ENCODE assay signal across 8 cellular contexts in genomic region chr9:136573314-136573625, GRCh38. TPM values are rescaled to one million over a fixed set of nuclear protein-coding genes. Genes with fewer than 3 reads are reported as not detected.
DNase-seq lines count a peak whose midpoint lies in the region; ATAC-seq and TF ChIP-seq lines count a peak whose summit lies in the region.
"Not testable (repeated sequence)": the region's sequence is repeated elsewhere in the genome, so short reads cannot be mapped to it uniquely, and the experiment has no call there.

No MANE protein-coding gene starts in this region.

- not testable (repeated sequence) for H3K27me3 ChIP-seq in Caco-2 (replicated peaks; ENCODE audit: control insufficient read depth, insufficient read depth, low read length); heart left ventricle; iPS-20b (ENCODE audit: insufficient read depth, low read length); neuronal stem cell (ENCODE audit: control insufficient read depth in 3 of 3, insufficient read depth in 3 of 3, low read depth in 1 of 3, low read length in 3 of 3)

- H2BK15ac ChIP-seq in neuronal stem cell (ENCODE audit: low read length) = peak overlapping the region; percentile 13

- H2BK120ac ChIP-seq in neuronal stem cell (ENCODE audit: low read depth, low read length) = not testable (repeated sequence)

- H3K9ac ChIP-seq in iPS-20b (ENCODE audit: low read depth, low read length) = peak overlapping the region; percentile 60; the same call in 1 of the 2 replicates
- H3K9ac ChIP-seq in neuronal stem cell (ENCODE audit: low read depth, low read length, poor library complexity) = not testable (repeated sequence)

- H2BK12ac ChIP-seq in neuronal stem cell (ENCODE audit: low read length) = peak overlapping the region; percentile 2

- not testable (repeated sequence) for TF ChIP-seq CTCF in Caco-2 (IDR thresholded peaks at IDR 0.05; ENCODE audit: insufficient read depth in 1 of 2, low read depth in 1 of 2, low read length in 1 of 2, severe bottlenecking in 1 of 2, unreplicated experiment in 1 of 2); brain (conservative IDR thresholded peaks at IDR 0.05); heart left ventricle (IDR thresholded peaks at IDR 0.05); natural killer cell (IDR thresholded peaks at IDR 0.05); type B pancreatic cell (conservative IDR thresholded peaks at IDR 0.05)

- CTCF ChIA-PET in Caco-2 (lab: Charles Lee) = not testable (repeated sequence)

- not testable (repeated sequence) for DNase-seq in Caco-2; natural killer cell; neuronal stem cell (ENCODE audit: low spot score); type B pancreatic cell (ENCODE audit: extremely low spot score, unreplicated experiment)
- peak in 1 of 5 donors; percentile 37 for DNase-seq in heart left ventricle

- H3K4me1 Mint-ChIP-seq in Caco-2 (ENCODE audit: low read depth, unreplicated experiment) (peaks cover 23% of the 10 kb centered on the region), brain (peaks cover 54% of the 10 kb centered on the region), natural killer cell (peaks cover 47 to 60% of the 10 kb centered on the region in 2 donors), type B pancreatic cell (ENCODE audit: unreplicated experiment) (peaks cover 29% of the 10 kb centered on the region)

- H3K4me2 ChIP-seq in neuronal stem cell (ENCODE audit: insufficient read depth, low read length, poor library complexity, severe bottlenecking) = not testable (repeated sequence)

- H4K8ac ChIP-seq in neuronal stem cell (ENCODE audit: low read depth, low read length) = not testable (repeated sequence)

- H3K9me3 Mint-ChIP-seq in Caco-2 (ENCODE audit: unreplicated experiment); brain; natural killer cell; type B pancreatic cell: not testable (repeated sequence)

- H3K36me3 ChIP-seq in Caco-2 (ENCODE audit: control insufficient read depth, insufficient read depth, low read length); KOPT-K1 (ENCODE audit: insufficient read depth, low read length); heart left ventricle; iPS-20b (ENCODE audit: insufficient read depth, low read depth, low read length); neuronal stem cell (replicated peaks in 1 of 2; ENCODE audit: control insufficient read depth in 2 of 2, insufficient read depth in 2 of 2, low read length in 2 of 2): not testable (repeated sequence)

- not testable (repeated sequence) for H3K79me1 ChIP-seq in neuronal stem cell (ENCODE audit: low read depth, low read length)

- peak overlapping the region; percentile 78 for H2AFZ ChIP-seq in neuronal stem cell (ENCODE audit: low read length)

- H3K27ac Mint-ChIP-seq in Caco-2 (ENCODE audit: unreplicated experiment) = peak overlapping the region; percentile 97
- H3K27ac Mint-ChIP-seq in brain = peak overlapping the region in 4 of 5 experiments; percentile 17 to 96 (median 59)
- H3K27ac Mint-ChIP-seq in natural killer cell = peak overlapping the region; percentile 90 to 93
- H3K27ac Mint-ChIP-seq in type B pancreatic cell = peak overlapping the region; percentile 92

- not testable (repeated sequence) for H3K4me3 Mint-ChIP-seq in Caco-2 (ENCODE audit: unreplicated experiment); brain; type B pancreatic cell
- peak overlapping the region; percentile 72 for H3K4me3 Mint-ChIP-seq in natural killer cell

- H3K23ac ChIP-seq in neuronal stem cell (ENCODE audit: low read depth, low read length, poor library complexity) = not testable (repeated sequence)

- POLR2A ChIA-PET in Caco-2 (lab: Charles Lee) = not testable (repeated sequence)

- 46 to 57% (median 48%) methylated on average over 9 to 14 of the region's 14 CpGs for WGBS in heart left ventricle, 4 donors
- WGBS in neuronal stem cell (ENCODE audit: extremely low coverage in 2 of 2, insufficient read length in 2 of 2, insufficient replicate concordance in 1 of 2), 2 donors = no CpG with 5 or more reads among the region's 14 CpGs

- H2AK5ac ChIP-seq in neuronal stem cell (ENCODE audit: low read depth, low read length) = not testable (repeated sequence)

- not testable (repeated sequence) for H3K36me3 Mint-ChIP-seq in Caco-2 (ENCODE audit: insufficient read depth, unreplicated experiment); brain; natural killer cell; type B pancreatic cell

- H4K91ac ChIP-seq in neuronal stem cell (ENCODE audit: low read depth, low read length, poor library complexity) = not testable (repeated sequence)

- peak overlapping the region; percentile 96 for H3K18ac ChIP-seq in neuronal stem cell (ENCODE audit: low read length)

- not testable (repeated sequence) for H3K27me3 Mint-ChIP-seq in Caco-2 (ENCODE audit: insufficient read depth, unreplicated experiment); brain; natural killer cell (ENCODE audit: low read depth in 2 of 2); type B pancreatic cell

- H3K4me3 ChIP-seq in Caco-2 (ENCODE audit: low read depth, low read length); heart left ventricle; iPS-20b (ENCODE audit: low read length); neuronal stem cell (ENCODE audit: low read length in 2 of 2): not testable (repeated sequence)

- not testable (repeated sequence) for H3K14ac ChIP-seq in neuronal stem cell (ENCODE audit: low read length)

- H3K4ac ChIP-seq in neuronal stem cell (ENCODE audit: low read length) = not testable (repeated sequence)

- H3K27ac ChIP-seq in KOPT-K1 (ENCODE audit: low read depth, low read length, poor library complexity, severe bottlenecking) (peak overlapping the region; percentile 26), heart left ventricle (peak overlapping the region in 10 of 12 donors; percentile 62 to 96 (median 77)), neuronal stem cell (replicated peaks; ENCODE audit: low read length) (peak overlapping the region; percentile 97)
- not testable (repeated sequence) for H3K27ac ChIP-seq in iPS-20b (ENCODE audit: low read length)

- intact Hi-C loops in Caco-2 (cut with micrococcal nuclease; ENCODE audit: unreplicated experiment) = not testable (repeated sequence)
- intact Hi-C loops in heart left ventricle (cut with DNase I) (loop anchor here in 2 of 10 donors (2.0 kb wide), 1 partner anchor 26 kb away; the partner anchor contains the start of gene NOTCH1 (in 2 of the 2)), natural killer cell (cut with micrococcal nuclease) (loop anchor here (5.0 kb wide), 1 partner anchor 36 kb away; no protein-coding TSS in a partner anchor)

- BruUV-seq in Caco-2 (replicated peaks; lab: Mats Ljungman, UMichigan) = not testable (repeated sequence)

- H3K4me1 ChIP-seq in Caco-2 (peaks cover 50% of the 10 kb centered on the region), heart left ventricle (peaks cover 13 to 63% (median 41%) of the 10 kb centered on the region in 12 donors), iPS-20b (ENCODE audit: insufficient read depth, low read length) (peaks cover 23% of the 10 kb centered on the region; the same call in 1 of the 2 replicates), neuronal stem cell (ENCODE audit: control insufficient read depth in 2 of 2, insufficient read depth in 1 of 2, low read depth in 1 of 2, low read length in 2 of 2) (peaks cover 43 to 49% of the 10 kb centered on the region in 2 donors)

- TF ChIP-seq POLR2A in heart left ventricle (IDR thresholded peaks at IDR 0.05) = not testable (repeated sequence)

- peak overlapping the region; percentile 84 for H2BK5ac ChIP-seq in neuronal stem cell (ENCODE audit: low read length)

- not testable (repeated sequence) for ATAC-seq in heart left ventricle, natural killer cell

- H3K9me3 ChIP-seq in Caco-2; KOPT-K1 (ENCODE audit: insufficient read depth, low read length, poor library complexity, severe bottlenecking); heart left ventricle; iPS-20b (ENCODE audit: insufficient read depth, low read depth, low read length); neuronal stem cell (replicated peaks in 1 of 2; ENCODE audit: control insufficient read depth in 2 of 2, insufficient read depth in 1 of 2, low read depth in 1 of 2, low read length in 2 of 2): not testable (repeated sequence)

RNA-seq across cellular contexts. Expression of gene NOTCH1, which starts 27.4 kb away (rescaled TPM):
- total RNA-seq in Caco-2 (2022) = 5.5 and 6.3 TPM in 2 replicates
- polyA plus RNA-seq in brain (ENCODE audit: insufficient read depth, low read depth, low replicate concordance) = 12.3 TPM
- 10 to 100 TPM; 12.1 to 47.3 (median 22.1) TPM for total RNA-seq in heart left ventricle
- polyA plus RNA-seq in heart left ventricle = 10 to 100 TPM in 1 of 2 donors, 1 to 10 TPM in 1; 8.0 to 12.1 TPM
- 100 to 1,000 TPM; 126 to 228 (median 192) TPM for total RNA-seq in natural killer cell
- 32.9 TPM for polyA plus RNA-seq in neuronal stem cell (2013, experiment 1 of 2)
- polyA plus RNA-seq in neuronal stem cell (2013, experiment 2 of 2) = 33.2 TPM
- 36.5 and 53.1 TPM in 2 replicates for total RNA-seq in type B pancreatic cell (ENCODE audit: low replicate concordance)
